20 cellular contexts compared by ENCODE assay signal in the genomic region with DNA sequence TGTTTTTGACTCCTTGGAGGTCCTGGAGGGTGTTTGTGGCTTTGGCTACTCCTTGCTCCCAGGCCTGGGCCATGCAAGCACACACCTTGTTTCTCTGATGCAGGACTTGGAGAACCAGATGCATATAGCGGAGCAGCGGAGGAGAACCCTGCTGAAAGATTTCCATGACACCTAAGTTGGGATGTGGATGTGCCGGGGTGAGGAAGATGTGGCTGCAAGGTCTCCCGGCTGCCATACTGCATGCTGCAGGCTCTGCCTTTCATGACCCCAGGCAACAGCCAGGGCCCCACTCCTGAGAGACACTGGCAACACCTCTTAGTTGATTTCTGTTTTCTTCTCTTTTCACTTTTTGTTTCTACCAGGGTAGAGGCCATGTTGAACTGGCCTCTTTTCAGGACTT.
"Had no signal": no experiment of that assay in that cellular context is flagged by ENCODE, and none has a peak within 500 bp of the region (broad histone marks: within the 10 kb centered on the region; RNA-seq: fewer than 3 reads in every experiment).

No MANE protein-coding gene starts in this region.

- DNase-seq: activated CD4-positive, alpha-beta T cell treated with anti-CD3 and anti-CD28 coated beads, Interleukin-2, amount 10 ng/mL, durations not matched to agents 7 days and 5 days; activated CD4-positive, CD25-positive, alpha-beta regulatory T cell; activated CD8-positive, alpha-beta memory T cell treated with anti-CD3 and anti-CD28 coated beads for 24 hours; activated CD8-positive, alpha-beta memory T cell treated with anti-CD3 and anti-CD28 coated beads, Interleukin-2, amount 50 U/mL, for 48 hours; amniotic stem cell; caudate nucleus; foreskin melanocyte; glutamatergic neuron; hypothalamus; islet precursor cell; left colon; lower lobe of right lung; right cardiac atrium; stomach; upper lobe of left lung had no signal

- H3K4me3 Mint-ChIP-seq: activated CD4-positive, alpha-beta T cell treated with anti-CD3 and anti-CD28 coated beads, Interleukin-2, amount 10 ng/mL, durations not matched to agents 7 days and 5 days; T-helper 2 cell treated with Interferon-gamma antibody and Interleukin-4, amounts not matched to agents 5 μg/mL and 100 μg/mL, for 36 hours had no signal

- H3K27ac Mint-ChIP-seq: activated CD4-positive, alpha-beta T cell treated with anti-CD3 and anti-CD28 coated beads, Interleukin-2, amount 10 ng/mL, durations not matched to agents 7 days and 5 days; activated T-helper 2 cell treated with anti-CD3 and anti-CD28 coated beads, Interferon-gamma antibody, Interleukin-2, Interleukin-4, amounts not matched to agents 10 μg/mL and 5 μg/mL and 100 μg/mL, durations not matched to agents 14 hours and 24 hours and 36 hours; progenitor cell of endocrine pancreas; T-helper 2 cell treated with Interferon-gamma antibody and Interleukin-4, amounts not matched to agents 5 μg/mL and 100 μg/mL, for 36 hours had no signal

- H3K27me3 ChIP-seq: stomach, upper lobe of left lung had no signal

- H3K4me3 ChIP-seq: lower lobe of right lung, SK-N-MC, stomach, upper lobe of left lung had no signal

- H3K9me3 ChIP-seq: lower lobe of right lung, stomach, upper lobe of left lung had no signal

- H3K27ac ChIP-seq: lower lobe of right lung, SK-N-MC, stomach, upper lobe of left lung had no signal

- H3K9me3 Mint-ChIP-seq: activated CD4-positive, alpha-beta T cell treated with anti-CD3 and anti-CD28 coated beads, Interleukin-2, amount 10 ng/mL, durations not matched to agents 7 days and 5 days; activated naive CD4-positive, alpha-beta T cell treated with anti-CD3 and anti-CD28 coated beads, Interleukin-2, amount 50 U/mL, for 72 hours; activated T-helper 2 cell treated with anti-CD3 and anti-CD28 coated beads, Interferon-gamma antibody, Interleukin-2, Interleukin-4, amounts not matched to agents 10 μg/mL and 5 μg/mL and 100 μg/mL, durations not matched to agents 14 hours and 24 hours and 36 hours; T-helper 2 cell treated with Interferon-gamma antibody and Interleukin-4, amounts not matched to agents 5 μg/mL and 100 μg/mL, for 36 hours had no signal

- H3K4me1 ChIP-seq: lower lobe of right lung had no signal

- H3K27me3 Mint-ChIP-seq: activated CD4-positive, alpha-beta T cell treated with anti-CD3 and anti-CD28 coated beads, Interleukin-2, amount 10 ng/mL, durations not matched to agents 7 days and 5 days; progenitor cell of endocrine pancreas had no signal
